ENCODE assay signal across 21 cellular contexts in the genomic region with DNA sequence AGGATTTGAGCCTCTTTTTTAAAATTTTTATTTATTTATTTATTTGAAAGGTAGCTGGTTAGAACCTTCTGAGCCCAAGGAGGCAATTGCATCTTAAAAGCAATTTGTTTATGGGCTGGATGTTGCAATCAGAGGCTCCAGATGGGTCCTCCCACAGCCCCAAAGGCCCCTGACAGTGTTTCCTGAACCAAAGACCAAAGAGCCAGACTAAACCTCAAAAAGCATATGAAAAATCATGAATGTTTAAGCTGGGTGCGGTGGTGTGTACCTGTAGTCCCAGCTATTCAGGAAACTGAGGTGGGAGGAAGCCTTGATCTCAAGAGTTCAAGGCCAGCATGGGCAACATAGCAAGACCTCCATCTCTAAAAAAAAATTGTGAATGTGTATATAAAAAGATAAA.
"Had no signal": no experiment of that assay in that cellular context is flagged by ENCODE, and none has a peak within 500 bp of the region (broad histone marks: within the 10 kb centered on the region; RNA-seq: fewer than 3 reads in every experiment).

No MANE protein-coding gene starts in this region.

- H3K9me3 Mint-ChIP-seq: immature natural killer cell; natural killer cell; stimulated activated naive CD8-positive, alpha-beta T cell treated with anti-CD3 and anti-CD28 coated beads, Interleukin-15, Interleukin-2, amounts not matched to agents 100 ng/mL and 50 ng/mL, for 24 hours had no signal

- H3K4me1 Mint-ChIP-seq: immature natural killer cell; natural killer cell; neural crest cell; stimulated activated naive B cell treated with anti-CD40 and anti-IgM and Interleukin-4, amounts not matched to agents 10 μg/mL and 1 μg/mL and 100 μg/mL, for 72 hours had no signal

- DNase-seq: dermis blood vessel endothelial cell; effector memory CD4-positive, alpha-beta T cell; hypothalamus; immature natural killer cell; islet precursor cell; kidney glomerular epithelial cell; left colon; left ventricle myocardium superior; lower lobe of right lung; natural killer cell; pancreas; retina; right lobe of liver; small intestine; stimulated activated CD4-positive, alpha-beta T cell treated with anti-CD3 and anti-CD28 coated beads, Interleukin-15, amount 100 ng/mL, for 24 hours; stimulated activated CD4-positive, alpha-beta T cell treated with anti-CD3 and anti-CD28 coated beads, Interleukin-2, amount 100 ng/mL, for 48 hours; stimulated activated naive B cell treated with anti-CD40 and anti-IgM and Interleukin-4, amounts not matched to agents 10 μg/mL and 1 μg/mL and 100 μg/mL, for 72 hours; upper lobe of right lung; uterus had no signal

- H3K36me3 Mint-ChIP-seq: immature natural killer cell, natural killer cell had no signal

- H3K27me3 Mint-ChIP-seq: stimulated activated naive CD8-positive, alpha-beta T cell treated with anti-CD3 and anti-CD28 coated beads, Interleukin-15, Interleukin-2, amounts not matched to agents 100 ng/mL and 50 ng/mL, for 24 hours had no signal

- H3K27ac Mint-ChIP-seq: immature natural killer cell; natural killer cell; stimulated activated naive B cell treated with anti-CD40 and anti-IgM and Interleukin-4, amounts not matched to agents 10 μg/mL and 1 μg/mL and 100 μg/mL, for 72 hours; stimulated activated naive CD8-positive, alpha-beta T cell treated with anti-CD3 and anti-CD28 coated beads, Interleukin-15, Interleukin-2, amounts not matched to agents 100 ng/mL and 50 ng/mL, for 24 hours had no signal

- H3K4me3 Mint-ChIP-seq: immature natural killer cell; natural killer cell; neural crest cell; stimulated activated naive B cell treated with anti-CD40 and anti-IgM and Interleukin-4, amounts not matched to agents 10 μg/mL and 1 μg/mL and 100 μg/mL, for 72 hours; stimulated activated naive CD8-positive, alpha-beta T cell treated with anti-CD3 and anti-CD28 coated beads, Interleukin-15, Interleukin-2, amounts not matched to agents 100 ng/mL and 50 ng/mL, for 24 hours had no signal
